ENCODE assay signal across 14 cellular contexts in the genomic region with DNA sequence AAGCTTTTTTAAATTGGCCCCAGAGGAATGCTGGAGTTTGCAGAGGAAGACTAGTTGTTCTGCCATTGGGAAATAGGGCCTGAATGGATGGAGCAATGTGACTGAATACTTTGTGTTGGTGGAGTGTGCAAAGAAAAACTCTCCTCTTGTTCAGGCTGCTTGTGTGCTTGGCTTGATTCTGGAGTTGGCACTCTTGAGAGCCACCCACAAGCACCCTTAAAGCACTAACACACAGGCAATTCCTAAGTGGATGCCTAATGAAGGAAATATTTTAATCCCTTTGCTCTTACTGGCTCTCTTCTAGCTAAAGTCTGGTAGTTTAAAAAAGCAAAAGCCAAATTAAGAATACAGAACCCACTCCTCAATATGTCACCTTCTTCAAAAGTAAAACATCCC.
DNase-seq lines count a peak whose midpoint lies in the region; ATAC-seq and TF ChIP-seq lines count a peak whose summit lies in the region.
"Had no signal": no experiment of that assay in that cellular context is flagged by ENCODE, and none has a peak within 500 bp of the region (broad histone marks: within the 10 kb centered on the region; RNA-seq: fewer than 3 reads in every experiment).

No MANE protein-coding gene starts in this region.

- no peaks in the 10 kb centered on the region for H3K9me3 Mint-ChIP-seq in Caco-2 (ENCODE audit: unreplicated experiment)
- no peaks in the 10 kb centered on the region for H3K9me3 Mint-ChIP-seq in activated naive CD4-positive, alpha-beta T cell treated with anti-CD3 and anti-CD28 coated beads, Interleukin-2, amount 50 U/mL, for 72 hours
- H3K9me3 Mint-ChIP-seq: activated T-cell treated with anti-CD3 and anti-CD28 coated beads, Interleukin-2, amount 50 U/mL, for 72 hours had no signal

- H3K27me3 ChIP-seq in Caco-2 (replicated peaks; ENCODE audit: control insufficient read depth, insufficient read depth, low read length) (no peaks in the 10 kb centered on the region), ascending aorta (no peaks in the 10 kb centered on the region), iPS-20b (ENCODE audit: insufficient read depth, low read length) (no peaks in the 10 kb centered on the region), skeletal muscle tissue (ENCODE audit: control insufficient read depth in 3 of 3, insufficient read depth in 3 of 3, low read length in 3 of 3) (no peaks in the 10 kb centered on the region)
- H3K27me3 ChIP-seq: BLaER1, brain microvascular endothelial cell, pancreas had no signal

- no peak overlapping the region for H3K4me3 ChIP-seq in Caco-2 (ENCODE audit: low read depth, low read length)
- H3K4me3 ChIP-seq in ascending aorta, result peak overlapping the region in 1 of 2 donors; percentile 26
- no peak overlapping the region for H3K4me3 ChIP-seq in iPS-20b (ENCODE audit: low read length)
- H3K4me3 ChIP-seq in skeletal muscle tissue (ENCODE audit: low read length in 3 of 3), result no peak overlapping the region
- H3K4me3 ChIP-seq: BLaER1, pancreas had no signal

- H3K36me3 ChIP-seq in Caco-2 (ENCODE audit: control insufficient read depth, insufficient read depth, low read length), result no peaks in the 10 kb centered on the region
- H3K36me3 ChIP-seq in ascending aorta, result no peaks in the 10 kb centered on the region
- no peaks in the 10 kb centered on the region for H3K36me3 ChIP-seq in iPS-20b (ENCODE audit: insufficient read depth, low read depth, low read length)
- H3K36me3 ChIP-seq in skeletal muscle tissue (ENCODE audit: control insufficient read depth in 3 of 3, insufficient read depth in 3 of 3, low read length in 3 of 3), result no peaks in the 10 kb centered on the region
- H3K36me3 ChIP-seq: BLaER1, brain microvascular endothelial cell, pancreas had no signal

- no peaks in the 10 kb centered on the region for H3K9me3 ChIP-seq in Caco-2
- no peaks in the 10 kb centered on the region for H3K9me3 ChIP-seq in ascending aorta
- no peaks in the 10 kb centered on the region for H3K9me3 ChIP-seq in iPS-20b (ENCODE audit: insufficient read depth, low read depth, low read length)
- H3K9me3 ChIP-seq in skeletal muscle tissue (ENCODE audit: control insufficient read depth in 3 of 3, low read length in 3 of 3), result no peaks in the 10 kb centered on the region
- H3K9me3 ChIP-seq: BLaER1, pancreas had no signal

- TF ChIP-seq CTCF in Caco-2 (IDR thresholded peaks at IDR 0.05; ENCODE audit: insufficient read depth in 1 of 2, low read depth in 1 of 2, low read length in 1 of 2, severe bottlenecking in 1 of 2, unreplicated experiment in 1 of 2), result no peak
- no peak for TF ChIP-seq CTCF in ascending aorta (IDR thresholded peaks at IDR 0.05)

- H3K27ac Mint-ChIP-seq in Caco-2 (ENCODE audit: unreplicated experiment), result peak overlapping the region; percentile 13
- no peak overlapping the region for H3K27ac Mint-ChIP-seq in activated naive CD4-positive, alpha-beta T cell treated with anti-CD3 and anti-CD28 coated beads, Interleukin-2, amount 50 U/mL, for 72 hours
- H3K27ac Mint-ChIP-seq: activated CD4-positive, alpha-beta T cell treated with anti-CD3 and anti-CD28 coated beads for 36 hours; activated T-cell treated with anti-CD3 and anti-CD28 coated beads, Interleukin-2, amount 50 U/mL, for 72 hours had no signal

- H3K4me1 ChIP-seq in Caco-2, result peaks cover 38% of the 10 kb centered on the region
- peaks cover 37 to 83% of the 10 kb centered on the region in 2 donors for H3K4me1 ChIP-seq in ascending aorta
- H3K4me1 ChIP-seq in iPS-20b (ENCODE audit: insufficient read depth, low read length), result peaks cover 43% of the 10 kb centered on the region
- H3K4me1 ChIP-seq in skeletal muscle tissue (ENCODE audit: control insufficient read depth in 3 of 3, insufficient read depth in 3 of 3, low read length in 3 of 3), result peaks cover 48 to 79% (median 49%) of the 10 kb centered on the region in 3 donors
- H3K4me1 ChIP-seq: pancreas had no signal

- H3K9ac ChIP-seq in iPS-20b (ENCODE audit: low read depth, low read length) (0 out of 2 replicates have a peak overlapping the region, but pooled peaks have one; percentile 1), skeletal muscle tissue (ENCODE audit: low read depth in 1 of 3, low read length in 3 of 3) (peak overlapping the region in 1 of 3 donors; percentile 47)
- H3K9ac ChIP-seq: BLaER1 had no signal

- H3K27ac ChIP-seq in ascending aorta (peak overlapping the region; percentile 92 to 98), iPS-20b (ENCODE audit: low read length) (no peak overlapping the region), skeletal muscle tissue (ENCODE audit: low read depth, low read length) (peak overlapping the region; percentile 48)
- H3K27ac ChIP-seq: BLaER1, pancreas had no signal

- H3K4me3 Mint-ChIP-seq in Caco-2 (ENCODE audit: unreplicated experiment), result no peak overlapping the region
- H3K4me3 Mint-ChIP-seq: activated CD4-positive, alpha-beta T cell treated with anti-CD3 and anti-CD28 coated beads for 36 hours; activated T-cell treated with anti-CD3 and anti-CD28 coated beads, Interleukin-2, amount 50 U/mL, for 72 hours had no signal

- CTCF ChIA-PET in Caco-2 (lab: Charles Lee), result no interaction called here

- no peaks in the 10 kb centered on the region for H3K27me3 Mint-ChIP-seq in Caco-2 (ENCODE audit: insufficient read depth, unreplicated experiment)
- H3K27me3 Mint-ChIP-seq: activated CD4-positive, alpha-beta T cell treated with anti-CD3 and anti-CD28 coated beads for 36 hours had no signal

- POLR2A ChIA-PET in Caco-2 (lab: Charles Lee), result interaction anchor here (0.7 kb wide), 1 partner anchor 78 kb away, joined by 4 read pairs; no protein-coding TSS in a partner anchor

- no peak for ATAC-seq in activated naive CD4-positive, alpha-beta T cell treated with anti-CD3 and anti-CD28 coated beads, Interleukin-2, amount 50 U/mL, for 72 hours
- ATAC-seq: activated CD4-positive, alpha-beta T cell treated with anti-CD3 and anti-CD28 coated beads for 36 hours; activated T-cell treated with anti-CD3 and anti-CD28 coated beads, Interleukin-2, amount 50 U/mL, for 72 hours had no signal

- no TSS peak for BruUV-seq in Caco-2 (replicated peaks; lab: Mats Ljungman, UMichigan)

- peaks cover 51% of the 10 kb centered on the region for H3K4me1 Mint-ChIP-seq in Caco-2 (ENCODE audit: low read depth, unreplicated experiment)
- H3K4me1 Mint-ChIP-seq: activated CD4-positive, alpha-beta T cell treated with anti-CD3 and anti-CD28 coated beads for 36 hours had no signal

- no peak for DNase-seq in Caco-2
- peak in 1 of 2 donors; percentile 82 for DNase-seq in ascending aorta (ENCODE audit: low spot score in 2 of 2)
- no peak for DNase-seq in NCI-H345 treated with DMSO at 0.1 percent for 48 hours (lab: John Stamatoyannopoulos, UW; ENCODE audit: unreplicated experiment)
- no peak for DNase-seq in ecto neural progenitor cell (ENCODE audit: low spot score)
- no peak for DNase-seq in kidney glomerular epithelial cell (lab: John Stamatoyannopoulos, UW)
- DNase-seq in activated naive CD4-positive, alpha-beta T cell treated with anti-CD3 and anti-CD28 coated beads, Interleukin-2, amount 50 U/mL, for 72 hours (ENCODE audit: low spot score in 2 of 2), result no peak
- DNase-seq: activated CD4-positive, alpha-beta T cell treated with anti-CD3 and anti-CD28 coated beads for 36 hours; activated T-cell treated with anti-CD3 and anti-CD28 coated beads, Interleukin-2, amount 50 U/mL, for 72 hours; GF-D8; pancreas had no signal

- peaks cover 10% of the 10 kb centered on the region for H3K36me3 Mint-ChIP-seq in Caco-2 (ENCODE audit: insufficient read depth, unreplicated experiment)
- H3K36me3 Mint-ChIP-seq in activated naive CD4-positive, alpha-beta T cell treated with anti-CD3 and anti-CD28 coated beads, Interleukin-2, amount 50 U/mL, for 72 hours, result no peaks in the 10 kb centered on the region

- intact Hi-C loops in Caco-2 (cut with micrococcal nuclease; ENCODE audit: unreplicated experiment) (no loop called here), ascending aorta (cut with DNase I) (no loop called here)
